Comparison of ENCODE assay signal across 21 cellular contexts in the genomic region with DNA sequence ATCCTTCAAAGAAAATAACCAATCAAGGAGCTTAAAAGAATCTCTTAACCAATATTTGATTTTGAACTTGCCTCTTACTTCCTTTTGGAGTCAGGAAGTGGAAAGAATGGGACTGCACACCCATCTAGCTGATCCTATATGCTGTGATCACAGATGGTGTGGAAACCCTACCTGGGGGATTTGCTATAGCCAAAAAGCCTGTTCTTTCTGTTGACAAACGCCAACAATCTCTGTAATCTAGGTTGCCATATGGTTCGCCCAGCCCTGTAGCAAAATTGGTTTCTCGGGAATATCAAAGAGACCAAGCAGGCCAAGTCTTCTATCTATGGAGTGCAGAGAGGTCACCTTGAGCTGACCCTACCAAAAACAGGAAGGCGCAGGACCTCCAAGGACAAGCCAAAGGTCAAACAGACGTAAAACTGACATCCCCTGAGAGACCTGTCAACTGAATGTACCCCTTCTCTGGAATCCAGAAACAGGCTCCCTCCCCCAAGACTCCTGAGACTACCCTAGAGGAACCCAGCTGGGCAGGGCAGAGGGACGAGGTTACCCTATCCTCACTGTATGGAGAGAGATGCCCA. TPM values are rescaled to one million over a fixed set of nuclear protein-coding genes. Genes with fewer than 3 reads are reported as not detected.
DNase-seq lines count a peak whose midpoint lies in the region; ATAC-seq, FAIRE-seq and TF ChIP-seq lines count a peak whose summit lies in the region.
"Had no signal": no experiment of that assay in that cellular context is flagged by ENCODE, and none has a peak within 500 bp of the region (broad histone marks: within the 10 kb centered on the region; RNA-seq: fewer than 3 reads in every experiment).

No MANE protein-coding gene starts in this region.

- no peak overlapping the region for H3K27ac Mint-ChIP-seq in stimulated activated naive B cell treated with anti-CD40 and anti-IgM and Interleukin-4, amounts not matched to agents 10 μg/mL and 1 μg/mL and 100 μg/mL, for 72 hours
- H3K27ac Mint-ChIP-seq: B cell, CD14-positive monocyte, T-helper 17 cell had no signal

- CTCF ChIA-PET in GM12878 (lab: Yijun Ruan, JAX): interaction anchor here (1.5 to 2.0 kb wide), 3 partner anchors 10 to 55 kb away, joined by 6 to 10 read pairs (median 8); no protein-coding TSS in a partner anchor

- no peaks in the 10 kb centered on the region for H3K4me1 ChIP-seq in GM12878 (ENCODE audit: control insufficient read depth, insufficient read depth, low read length)
- H3K4me1 ChIP-seq: A549 had no signal

- TF ChIP-seq RAD21 in GM12878 (IDR thresholded peaks at IDR 0.05; ENCODE audit: insufficient read depth, low read depth, low read length): no peak

- no peaks in the 10 kb centered on the region for H3K36me3 Mint-ChIP-seq in stimulated activated naive B cell treated with anti-CD40 and anti-IgM and Interleukin-4, amounts not matched to agents 10 μg/mL and 1 μg/mL and 100 μg/mL, for 72 hours
- H3K36me3 Mint-ChIP-seq: CD14-positive monocyte had no signal

- POLR2A ChIA-PET in GM12878 (lab: Charles Lee): interaction anchor here (0.9 kb wide), 1 partner anchor 19 kb away, joined by 3 read pairs; no protein-coding TSS in a partner anchor

- H2AFZ ChIP-seq in GM12878 (ENCODE audit: control insufficient read depth, low read depth, low read length): peak overlapping the region; percentile 20; the same call in 1 of the 2 replicates
- H2AFZ ChIP-seq: PC-9 had no signal

- H3K9ac ChIP-seq in GM12878 (ENCODE audit: control insufficient read depth, insufficient read depth, low read length): no peak overlapping the region

- WGBS in GM12878 (ENCODE audit: insufficient coverage, insufficient replicate concordance, low lambda C conversion rate, missing lambda C conversion rate): 86% methylated on average over 6 of the region's 6 CpGs

- H3K27me3 ChIP-seq in GM12878 (replicated peaks in 1 of 2; ENCODE audit: control insufficient read depth in 2 of 2, insufficient read depth in 2 of 2, low read length in 1 of 2): no peaks in the 10 kb centered on the region
- H3K27me3 ChIP-seq: MG63 had no signal

- no peak overlapping the region for H3K27ac ChIP-seq in GM12878 (ENCODE audit: control insufficient read depth, insufficient read depth)
- H3K27ac ChIP-seq: A549, PC-9 had no signal

- intact Hi-C loops in GM12878 (cut with micrococcal nuclease; ENCODE audit: unreplicated experiment): no loop called here

- H3K4me1 Mint-ChIP-seq in stimulated activated naive B cell treated with anti-CD40 and anti-IgM and Interleukin-4, amounts not matched to agents 10 μg/mL and 1 μg/mL and 100 μg/mL, for 72 hours: no peaks in the 10 kb centered on the region
- H3K4me1 Mint-ChIP-seq: B cell, CD14-positive monocyte, T-helper 17 cell had no signal

- ATAC-seq in GM12878: no peak
- ATAC-seq in GM21737 (IDR thresholded peaks at IDR 0.05; ENCODE audit: unreplicated experiment): no peak
- ATAC-seq in HG03175 (IDR thresholded peaks at IDR 0.05; ENCODE audit: unreplicated experiment): no peak
- ATAC-seq in stimulated activated naive B cell treated with anti-CD40 and anti-IgM and Interleukin-4, amounts not matched to agents 10 μg/mL and 1 μg/mL and 100 μg/mL, for 72 hours (replicated peaks): no peak
- ATAC-seq: A549, T-helper 17 cell had no signal

- no peaks in the 10 kb centered on the region for H4K20me1 ChIP-seq in GM12878 (ENCODE audit: control insufficient read depth, insufficient read depth)

- H3K4me3 Mint-ChIP-seq in stimulated activated naive B cell treated with anti-CD40 and anti-IgM and Interleukin-4, amounts not matched to agents 10 μg/mL and 1 μg/mL and 100 μg/mL, for 72 hours: no peak overlapping the region
- H3K4me3 Mint-ChIP-seq: B cell, CD14-positive monocyte, T-helper 17 cell had no signal

- peak; percentile 50 for FAIRE-seq in GM12892 (lab: Jason Lieb, UNC)
- FAIRE-seq in GM12878 (lab: Jason Lieb, UNC): no peak
- FAIRE-seq: A549 had no signal

- no peak for DNase-seq in GM12892 (ENCODE audit: insufficient read length)
- peak; percentile 90 for DNase-seq in NCI-H2171 treated with DMSO at 0.1 percent for 48 hours (lab: John Stamatoyannopoulos, UW)
- DNase-seq in GM12878 (ENCODE audit: low read depth, low spot score): no peak
- no peak for DNase-seq in middle frontal gyrus (ENCODE audit: extremely low spot score, low spot score)
- DNase-seq in stimulated activated naive B cell treated with anti-CD40 and anti-IgM and Interleukin-4, amounts not matched to agents 10 μg/mL and 1 μg/mL and 100 μg/mL, for 72 hours: no peak
- DNase-seq: DMS79 treated with DMSO at 0.1 percent for 48 hours, MG63, NCI-H1417 treated with DMSO at 0.1 percent for 48 hours, NCI-H2029, NCI-H526 treated with DMSO at 0.1 percent for 48 hours, PC-9, RPMI8226, SHP77, SW 1271, T-helper 17 cell had no signal

- TF ChIP-seq POLR2A in GM12892 (IDR thresholded peaks at IDR 0.05; ENCODE audit: low read depth, low read length) (no peak), GM12878 (IDR thresholded peaks at IDR 0.05; ENCODE audit: low read depth, low read length) (no peak)

- H3K79me2 ChIP-seq in GM12878 (ENCODE audit: control insufficient read depth, insufficient read depth, low read length): peaks cover 14% of the 10 kb centered on the region

- TF ChIP-seq EP300 in GM12878 (IDR thresholded peaks at IDR 0.05; ENCODE audit: borderline replicate concordance in 1 of 2, control insufficient read depth in 1 of 2, low read depth in 2 of 2, low read length in 2 of 2): no peak

- no peak overlapping the region for H3K4me3 ChIP-seq in GM12878
- H3K4me3 ChIP-seq: A549, MG63, PC-9 had no signal

- H3K9me3 ChIP-seq in GM12878 (replicated peaks; ENCODE audit: control insufficient read depth, insufficient read depth, low read length): no peaks in the 10 kb centered on the region
- H3K9me3 ChIP-seq: A549 had no signal

- RAD21 ChIA-PET in GM12878 (lab: Charles Lee; ENCODE audit: unreplicated experiment): no interaction called here

- SMC1A ChIA-PET in GM12878 (lab: Charles Lee; ENCODE audit: uncharacterized antibody, unreplicated experiment): interaction anchor here (1.1 to 27.7 kb wide), 3 partner anchors 18 to 31 kb away, joined by 3 to 394 read pairs (median 8); partner anchors contain the start of gene NRG2

- peaks cover 18 to 27% of the 10 kb centered on the region in 2 donors for H3K27me3 Mint-ChIP-seq in stimulated activated naive B cell treated with anti-CD40 and anti-IgM and Interleukin-4, amounts not matched to agents 10 μg/mL and 1 μg/mL and 100 μg/mL, for 72 hours

- no peak for TF ChIP-seq CTCF in GM12878 (IDR thresholded peaks at IDR 0.05 in 2 of 3, conservative IDR thresholded peaks at IDR 0.05 in 1 of 3; ENCODE audit: control insufficient read depth in 2 of 3, extremely low read depth in 1 of 3, insufficient read depth in 1 of 3, low read depth in 3 of 3, low read length in 3 of 3)

- no peaks in the 10 kb centered on the region for H3K36me3 ChIP-seq in GM12878 (ENCODE audit: control insufficient read depth in 2 of 2, insufficient read depth in 2 of 2, low read length in 1 of 2)
- H3K36me3 ChIP-seq: MG63 had no signal

- in situ Hi-C loops in GM12878 (cut with MboI): no loop called here

- no TSS peak for BruUV-seq in GM12878 (replicated peaks; lab: Mats Ljungman, UMichigan)

- H3K4me2 ChIP-seq in GM12878 (ENCODE audit: control insufficient read depth, insufficient read depth): peak overlapping the region; percentile 25; the same call in 1 of the 2 replicates
- H3K4me2 ChIP-seq: A549, PC-9 had no signal

- no peaks in the 10 kb centered on the region for H3K9me3 Mint-ChIP-seq in stimulated activated naive B cell treated with anti-CD40 and anti-IgM and Interleukin-4, amounts not matched to agents 10 μg/mL and 1 μg/mL and 100 μg/mL, for 72 hours

TF ChIP-seq in GM12878, 131 proteins besides CTCF, POLR2A, EP300 and RAD21 (continues in another document):
- no peak for TF ChIP-seq KDM1A (IDR thresholded peaks at IDR 0.05; ENCODE audit: borderline replicate concordance)

RNA-seq across cellular contexts. Expression of gene NRG2, which starts 19.4 kb away (rescaled TPM):
- polyA plus RNA-seq in GM12892 (2012; ENCODE audit: missing spikeins): 6.6 TPM
- total RNA-seq in GM12878 (2013; cell fraction: nucleolus; rRNA removed): 53.8 and 54.8 TPM in 2 replicates
- total RNA-seq in GM12878 (2014; rRNA removed) (19.7 and 20.3 TPM in 2 replicates), GM12878 (2014; rRNA removed; fragmentation: Illumina TruSeq; extraction: Trizol) (10.8 and 11.9 TPM in 2 replicates), GM12878 (2021) (21.0 and 21.7 TPM in 2 replicates)
- polyA plus RNA-seq in GM12878 (2011; ENCODE audit: low read depth): 1.5 TPM
- polyA plus RNA-seq in GM12878 (2011; rRNA removed) (3.2 and 7.3 TPM in 2 replicates), GM12878 (2014; fragmentation: Illumina TruSeq; extraction: Trizol) (4.9 and 11.8 TPM in 2 replicates), GM12878 (2014; fragmentation: Nextera tagmentation; extraction: Ambion mirVana) (under 1 TPM; 0.10 to 0.15 TPM), GM12878 (2014; rRNA removed) (15.4 and 18.7 TPM in 2 replicates), GM12878 (2016; fragmentation: Nextera tagmentation; extraction: Ambion mirVana) (1 to 10 TPM; 3.1 to 3.7 TPM)
- 7.9 and 9.5 TPM in 2 replicates for polyA plus RNA-seq in GM12878 (2011; cell fraction: cytosol; rRNA removed)
- polyA plus RNA-seq in GM12878 (2011; cell fraction: nucleus; rRNA removed): 18.4 and 19.2 TPM in 2 replicates
- polyA plus RNA-seq in GM12878 (2012): 4.3 and 4.8 TPM in 2 replicates
- polyA minus RNA-seq in GM12878 (2011; rRNA and poly(A)+ RNA removed): 5.3 and 9.1 TPM in 2 replicates
- 3.5 and 5.5 TPM in 2 replicates for polyA minus RNA-seq in GM12878 (2011; cell fraction: cytosol; rRNA and poly(A)+ RNA removed)
- polyA minus RNA-seq in GM12878 (2011; cell fraction: nucleus; rRNA and poly(A)+ RNA removed): 8.6 and 15.8 TPM in 2 replicates
- total RNA-seq: LHCN-M2, PC-9 had no signal
- polyA plus RNA-seq: CD14-positive monocyte had no signal
